35 cellular contexts compared by ENCODE assay signal in genomic region chrY:12465706-12466105, GRCh38.
DNase-seq lines count a peak whose midpoint lies in the region; ATAC-seq, FAIRE-seq and TF ChIP-seq lines count a peak whose summit lies in the region.
"Had no signal": no experiment of that assay in that cellular context is flagged by ENCODE, and none has a peak within 500 bp of the region (broad histone marks: within the 10 kb centered on the region; RNA-seq: fewer than 3 reads in every experiment).

No MANE protein-coding gene starts in this region.

- no peaks in the 10 kb centered on the region for H3K4me1 ChIP-seq in foreskin keratinocyte
- no peaks in the 10 kb centered on the region for H3K4me1 ChIP-seq in testis
- H3K4me1 ChIP-seq: A549; BE2C; BLaER1; BLaER1 treated with 17β-estradiol and CSF1 and Interleukin-3, amounts not matched to agents 10 nM and 100 nM; Caco-2 had no signal

- DNase-seq in bronchial epithelial cell (ENCODE audit: low read depth) = peak; percentile 55
- peak; percentile 64 for DNase-seq in epithelial cell of esophagus (ENCODE audit: low read depth)
- DNase-seq in epithelial cell of prostate (ENCODE audit: low read depth, low spot score) = no peak
- DNase-seq in foreskin keratinocyte = peak in 1 of 2 donors; percentile 47
- no peak for DNase-seq in NCI-H2029 (lab: John Stamatoyannopoulos, UW)
- DNase-seq in MG63 = no peak
- DNase-seq in testis = no peak
- DNase-seq: 8988T; ACHN; AML-193; BE2C; C1 segment of cervical spinal cord; Caco-2; Calu3; CD4-positive, alpha-beta memory T cell; CD4-positive, alpha-beta T cell; CD4-positive, CD25-positive, alpha-beta regulatory T cell; CD8-positive, alpha-beta memory T cell; CD8-positive, alpha-beta T cell; COR-L47; DMS 273 treated with DMSO at 0.1 percent for 48 hours; DMS153; DMS53; DMS79; DMS79 treated with DMSO at 0.1 percent for 48 hours; DND-41; EL had no signal

- no peaks in the 10 kb centered on the region for H3K27me3 ChIP-seq in bronchial epithelial cell (ENCODE audit: control insufficient read depth, insufficient read depth, low read length)
- no peaks in the 10 kb centered on the region for H3K27me3 ChIP-seq in foreskin keratinocyte
- no peaks in the 10 kb centered on the region for H3K27me3 ChIP-seq in MG63
- H3K27me3 ChIP-seq in testis = no peaks in the 10 kb centered on the region
- H3K27me3 ChIP-seq: BE2C; BLaER1; BLaER1 treated with 17β-estradiol and CSF1 and Interleukin-3, amounts not matched to agents 10 nM and 100 nM had no signal

- ATAC-seq in foreskin keratinocyte = peak; percentile 56
- no peak for ATAC-seq in GM18502 (IDR thresholded peaks at IDR 0.05; ENCODE audit: poor library complexity, unreplicated experiment)
- ATAC-seq: A549; CD8-positive, alpha-beta T cell had no signal

- H3K36me3 ChIP-seq in bronchial epithelial cell (ENCODE audit: control insufficient read depth, insufficient read depth, low read length) (no peaks in the 10 kb centered on the region), MG63 (no peaks in the 10 kb centered on the region), testis (ENCODE audit: low read depth, missing control alignments) (no peaks in the 10 kb centered on the region)
- H3K36me3 ChIP-seq: BE2C; BLaER1; BLaER1 treated with 17β-estradiol and CSF1 and Interleukin-3, amounts not matched to agents 10 nM and 100 nM had no signal

- no peak for TF ChIP-seq POLR2A in testis (IDR thresholded peaks at IDR 0.05)

- peak overlapping the region; percentile 59 for H3K27ac ChIP-seq in epithelial cell of prostate
- H3K27ac ChIP-seq in foreskin keratinocyte = no peak overlapping the region
- H3K27ac ChIP-seq in testis = no peak overlapping the region
- H3K27ac ChIP-seq: 22Rv1; A549; BLaER1; BLaER1 treated with 17β-estradiol and CSF1 and Interleukin-3, amounts not matched to agents 10 nM and 100 nM; C4-2B had no signal

- 87 to 89% methylated on average over 3 of the region's 3 CpGs for WGBS in testis, 2 donors

- intact Hi-C loops in testis (cut with DNase I; ENCODE audit: low total_unique reads) = no loop called here

- no peak for FAIRE-seq in bronchial epithelial cell (lab: Jason Lieb, UNC)
- FAIRE-seq: A204.1, A549, D721Med had no signal

- no peak overlapping the region for H3K4me3 ChIP-seq in bronchial epithelial cell (ENCODE audit: low read depth, low read length)
- no peak overlapping the region for H3K4me3 ChIP-seq in epithelial cell of esophagus (ENCODE audit: low read length)
- no peak overlapping the region for H3K4me3 ChIP-seq in MG63
- no peak overlapping the region for H3K4me3 ChIP-seq in testis
- H3K4me3 ChIP-seq: A549; BLaER1; BLaER1 treated with 17β-estradiol and CSF1 and Interleukin-3, amounts not matched to agents 10 nM and 100 nM had no signal

- TF ChIP-seq CTCF in bronchial epithelial cell (IDR thresholded peaks at IDR 0.05; ENCODE audit: insufficient read depth, low read length, severe bottlenecking) = no peak
- TF ChIP-seq CTCF in epithelial cell of esophagus (IDR thresholded peaks at IDR 0.05; ENCODE audit: insufficient read depth, low read depth, low read length, missing control alignments) = no peak
- no peak for TF ChIP-seq CTCF in foreskin keratinocyte (conservative IDR thresholded peaks at IDR 0.05)
- TF ChIP-seq CTCF in testis (IDR thresholded peaks at IDR 0.05) = no peak

- H3K9me3 ChIP-seq in MG63 (no peaks in the 10 kb centered on the region), testis (no peaks in the 10 kb centered on the region)
- H3K9me3 ChIP-seq: A549; BE2C; BLaER1; BLaER1 treated with 17β-estradiol and CSF1 and Interleukin-3, amounts not matched to agents 10 nM and 100 nM; Caco-2 had no signal

Comparison
In these comparisons a context has a peak if more than half of its experiments do, and no peak if none do; other contexts are left out.
1. DNase-seq: peak in bronchial epithelial cell (single experiment) and epithelial cell of esophagus (single experiment); none in epithelial cell of prostate (single experiment), NCI-H2029 (single experiment), MG63 (single experiment) and testis (single experiment).